Comparison of ENCODE assay signal across 8 cellular contexts in the genomic region with DNA sequence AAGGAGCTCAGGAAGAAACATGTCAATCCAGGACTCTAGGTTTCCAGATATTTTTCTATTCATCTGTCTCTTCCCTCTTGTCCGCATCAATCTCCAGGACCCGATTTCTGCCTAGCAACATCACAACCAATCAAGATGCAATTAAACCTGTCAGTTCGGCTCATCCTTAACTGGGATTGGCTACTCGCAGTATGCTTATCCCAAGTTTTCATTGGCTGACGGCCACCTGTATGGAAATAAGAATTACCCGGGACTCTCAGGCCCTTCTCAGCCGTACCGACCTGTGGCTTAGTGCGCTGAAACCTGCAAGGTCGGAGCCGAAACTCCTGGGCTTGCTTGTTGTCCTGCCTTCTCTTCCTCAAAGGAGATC. TPM values are rescaled to one million over a fixed set of nuclear protein-coding genes. Genes with fewer than 3 reads are reported as not detected.
DNase-seq lines count a peak whose midpoint lies in the region; ATAC-seq, FAIRE-seq and TF ChIP-seq lines count a peak whose summit lies in the region.

No MANE protein-coding gene starts in this region.

- H3K9me3 ChIP-seq in colonic mucosa, result no peaks in the 10 kb centered on the region
- no peaks in the 10 kb centered on the region for H3K9me3 ChIP-seq in smooth muscle cell (replicated peaks; ENCODE audit: low read depth)

- no peaks in the 10 kb centered on the region for H3K79me2 ChIP-seq in smooth muscle cell (ENCODE audit: low read depth)

- no peaks in the 10 kb centered on the region for H3K4me1 ChIP-seq in colonic mucosa
- peaks cover 19% of the 10 kb centered on the region for H3K4me1 ChIP-seq in smooth muscle cell (ENCODE audit: low read depth)

- H3F3A ChIP-seq in smooth muscle cell (ENCODE audit: low read depth), result no peaks in the 10 kb centered on the region

- peak; percentile 100 for FAIRE-seq in islet of Langerhans (lab: Jason Lieb, UNC)

- no peak overlapping the region for H3K4me3 ChIP-seq in colonic mucosa
- peak overlapping the region; percentile 42 for H3K4me3 ChIP-seq in smooth muscle cell

- peak overlapping the region; percentile 84 for H3K4me2 ChIP-seq in smooth muscle cell

- H4K20me1 ChIP-seq in smooth muscle cell (ENCODE audit: low read depth), result no peaks in the 10 kb centered on the region

- H3K27me3 ChIP-seq in colonic mucosa (peaks cover 54% of the 10 kb centered on the region), smooth muscle cell (ENCODE audit: low read depth) (peaks cover 97% of the 10 kb centered on the region)

- H3K9ac ChIP-seq in colonic mucosa (ENCODE audit: low read depth in 2 of 2, low read length in 2 of 2) (peak overlapping the region in 1 of 2 donors; percentile 27), smooth muscle cell (ENCODE audit: low read depth) (no peak overlapping the region)

- H2AFZ ChIP-seq in smooth muscle cell (ENCODE audit: low read depth), result peak overlapping the region; percentile 32

- DNase-seq in COR-L47 (lab: John Stamatoyannopoulos, UW) (peak; percentile 96), NCI-H82 (lab: John Stamatoyannopoulos, UW) (peak; percentile 99), colonic mucosa (peak; percentile 88), smooth muscle cell (lab: John Stamatoyannopoulos, UW; ENCODE audit: unreplicated experiment) (no peak), dedifferentiated amniotic fluid mesenchymal stem cell (ENCODE audit: extremely low spot score) (no peak)

- H3K27ac ChIP-seq in colonic mucosa (no peak overlapping the region), smooth muscle cell (ENCODE audit: low read depth) (no peak overlapping the region)

- H3K36me3 ChIP-seq in colonic mucosa (no peaks in the 10 kb centered on the region), smooth muscle cell (ENCODE audit: low read depth) (no peaks in the 10 kb centered on the region)

- no peak for TF ChIP-seq CTCF in colonic mucosa (IDR thresholded peaks at IDR 0.05)
- no peak for TF ChIP-seq CTCF in smooth muscle cell (IDR thresholded peaks at IDR 0.05; ENCODE audit: borderline replicate concordance, insufficient read depth, poor library complexity, severe bottlenecking)

- WGBS in smooth muscle cell (ENCODE audit: low lambda C conversion rate), result 8% methylated on average over 11 of the region's 11 CpGs

- peak; percentile 39 for ATAC-seq in HG03432 (IDR thresholded peaks at IDR 0.05; ENCODE audit: unreplicated experiment)
- ATAC-seq in GM19452 (IDR thresholded peaks at IDR 0.05; ENCODE audit: unreplicated experiment), result no peak

- intact Hi-C loops in colonic mucosa (cut with DNase I), result no loop called here

RNA-seq across cellular contexts. Expression of a gene that starts 20.4 kb away (rescaled TPM):
- total RNA-seq in colonic mucosa (100 to 1,000 TPM; 346 to 392 TPM), smooth muscle cell (238 and 261 TPM in 2 replicates)
- 312 and 320 TPM in 2 replicates for polyA plus RNA-seq in smooth muscle cell

RNA-seq across cellular contexts. Expression of a gene that starts 31.0 kb away (rescaled TPM):
- total RNA-seq in colonic mucosa (10 to 100 TPM; 36.0 to 64.5 TPM), smooth muscle cell (52.0 and 56.6 TPM in 2 replicates)
- 46.5 and 59.5 TPM in 2 replicates for polyA plus RNA-seq in smooth muscle cell

RNA-seq across cellular contexts. Expression of a gene that starts 55.5 kb away (rescaled TPM):
- total RNA-seq in colonic mucosa (not detected), smooth muscle cell (not detected in 2 replicates)
- polyA plus RNA-seq in smooth muscle cell, result not detected in 2 replicates

Comparison
In these comparisons a context has a peak if more than half of its experiments do, and no peak if none do; other contexts are left out.
1. DNase-seq: peak in COR-L47 (single experiment), NCI-H82 (single experiment) and colonic mucosa (single experiment); none in smooth muscle cell (single experiment) and dedifferentiated amniotic fluid mesenchymal stem cell (single experiment).